In genomic region chr5:159022178-159022556, GRCh38 we compare ENCODE assay signal across 9 cellular contexts.
A peak's percentile ranks its signal among the peaks of the same experiment; 100 is the strongest.
DNase-seq lines count a peak whose midpoint lies in the region; ATAC-seq and TF ChIP-seq lines count a peak whose summit lies in the region.
"Had no signal": no experiment of that assay in that cellular context is flagged by ENCODE, and none has a peak within 500 bp of the region (broad histone marks: within the 10 kb centered on the region; RNA-seq: fewer than 3 reads in every experiment).

No MANE protein-coding gene starts in this region.

- no peak overlapping the region for H2AFZ ChIP-seq in OCI-LY7 (ENCODE audit: low read length)

- H3K9me3 Mint-ChIP-seq in nephron: no peaks in the 10 kb centered on the region
- no peaks in the 10 kb centered on the region for H3K9me3 Mint-ChIP-seq in activated naive CD4-positive, alpha-beta T cell treated with anti-CD3 and anti-CD28 coated beads, Interleukin-2, amount 50 U/mL, for 72 hours
- H3K9me3 Mint-ChIP-seq: CD4-positive, alpha-beta T cell had no signal

- TF ChIP-seq CTCF in nephron (IDR thresholded peaks at IDR 0.05; ENCODE audit: unreplicated experiment in 3 of 3) (no peak), OCI-LY7 (conservative IDR thresholded peaks at IDR 0.05; ENCODE audit: low read length) (no peak)

- BruUV-seq in OCI-LY7 (replicated peaks; lab: Mats Ljungman, UMichigan): no TSS peak

- H3K4me3 ChIP-seq in OCI-LY7 (ENCODE audit: low read depth, low read length, poor library complexity, severe bottlenecking): no peak overlapping the region

- CTCF ChIA-PET in OCI-LY7 (lab: Charles Lee; ENCODE audit: unreplicated experiment): no interaction called here

- POLR2A ChIA-PET in OCI-LY7 (lab: Charles Lee): interaction anchor here (0.7 to 2.4 kb wide), 3 partner anchors 15 to 57 kb away, joined by 3 to 6 read pairs (median 3); no protein-coding TSS in a partner anchor

- ATAC-seq in esophagus mucosa: peak; percentile 32
- ATAC-seq in activated naive CD4-positive, alpha-beta T cell treated with anti-CD3 and anti-CD28 coated beads, Interleukin-2, amount 50 U/mL, for 72 hours: no peak

- H3K27ac Mint-ChIP-seq in nephron: peak overlapping the region; percentile 79 to 88 (median 79)
- H3K27ac Mint-ChIP-seq in activated naive CD4-positive, alpha-beta T cell treated with anti-CD3 and anti-CD28 coated beads, Interleukin-2, amount 50 U/mL, for 72 hours: no peak overlapping the region
- H3K27ac Mint-ChIP-seq: CD4-positive, alpha-beta T cell had no signal

- DNase-seq in AG08396 (ENCODE audit: low spot score): peak; percentile 8
- DNase-seq in NCI-H446 treated with DMSO at 0.1 percent for 48 hours (lab: John Stamatoyannopoulos, UW): peak; percentile 78
- no peak for DNase-seq in activated naive CD4-positive, alpha-beta T cell treated with anti-CD3 and anti-CD28 coated beads, Interleukin-2, amount 50 U/mL, for 72 hours (ENCODE audit: low spot score in 2 of 2)
- no peak for DNase-seq in SHP77 treated with DMSO at 0.1 percent for 48 hours (lab: John Stamatoyannopoulos, UW)
- DNase-seq in OCI-LY7 (ENCODE audit: low spot score): no peak
- DNase-seq in NCI-H1092 treated with DMSO at 0.1 percent for 48 hours (lab: John Stamatoyannopoulos, UW): no peak
- DNase-seq: CD4-positive, alpha-beta T cell had no signal

- no peak overlapping the region for H3K27ac ChIP-seq in OCI-LY7 (ENCODE audit: low read depth, low read length, poor library complexity, severe bottlenecking)

- intact Hi-C loops in OCI-LY7 (cut with micrococcal nuclease; ENCODE audit: unreplicated experiment): no loop called here

- peaks cover 10% of the 10 kb centered on the region for H3K4me1 ChIP-seq in OCI-LY7 (ENCODE audit: insufficient read depth, low read length, poor library complexity, severe bottlenecking)

- H3K4me3 Mint-ChIP-seq in nephron: peak overlapping the region; percentile 46 to 60 (median 51)
- H3K4me3 Mint-ChIP-seq: CD4-positive, alpha-beta T cell had no signal

- H3K4me1 Mint-ChIP-seq in nephron: peaks cover 57% of the 10 kb centered on the region

- H4K20me1 ChIP-seq in OCI-LY7 (ENCODE audit: insufficient read depth, low read length): no peaks in the 10 kb centered on the region

- H3K27me3 Mint-ChIP-seq in nephron (ENCODE audit: low read depth): no peaks in the 10 kb centered on the region

- no peaks in the 10 kb centered on the region for H3K9me3 ChIP-seq in OCI-LY7 (ENCODE audit: low read length)

- H3K9me2 ChIP-seq in OCI-LY7 (ENCODE audit: insufficient read depth, low read length): no peaks in the 10 kb centered on the region

- no peaks in the 10 kb centered on the region for H3K36me3 Mint-ChIP-seq in nephron (ENCODE audit: low read depth)
- H3K36me3 Mint-ChIP-seq in activated naive CD4-positive, alpha-beta T cell treated with anti-CD3 and anti-CD28 coated beads, Interleukin-2, amount 50 U/mL, for 72 hours: no peaks in the 10 kb centered on the region

- H3K4me2 ChIP-seq in OCI-LY7 (ENCODE audit: low read length): no peak overlapping the region

- no peaks in the 10 kb centered on the region for H3K79me2 ChIP-seq in OCI-LY7 (ENCODE audit: insufficient read depth, low read depth, low read length)

- H3K36me3 ChIP-seq in OCI-LY7 (ENCODE audit: insufficient read depth, low read length): peaks cover 5% of the 10 kb centered on the region; the same call in 1 of the 2 replicates

Comparison
In these comparisons a context has a peak if more than half of its experiments do, and no peak if none do; other contexts are left out.
1. DNase-seq: peak in AG08396 (single experiment) and NCI-H446 treated with DMSO at 0.1 percent for 48 hours (single experiment); none in activated naive CD4-positive, alpha-beta T cell treated with anti-CD3 and anti-CD28 coated beads, Interleukin-2, amount 50 U/mL, for 72 hours (0 of 2), SHP77 treated with DMSO at 0.1 percent for 48 hours (single experiment), OCI-LY7 (single experiment) and NCI-H1092 treated with DMSO at 0.1 percent for 48 hours (single experiment).
2. H3K27ac Mint-ChIP-seq: peak in nephron (3 of 3); none in activated naive CD4-positive, alpha-beta T cell treated with anti-CD3 and anti-CD28 coated beads, Interleukin-2, amount 50 U/mL, for 72 hours (0 of 2).